8 cellular contexts compared by ENCODE assay signal in genomic region chr9:89000973-89001916, GRCh38. TPM values are rescaled to one million over a fixed set of nuclear protein-coding genes. Genes with fewer than 3 reads are reported as not detected.
DNase-seq lines count a peak whose midpoint lies in the region; FAIRE-seq and TF ChIP-seq lines count a peak whose summit lies in the region.

No MANE protein-coding gene starts in this region.

- DNase-seq in COR-L47 (lab: John Stamatoyannopoulos, UW), result peak; percentile 69
- DNase-seq in HCEC 1CT, result peak; percentile 75
- DNase-seq in NCI-H2081 treated with DMSO at 0.1 percent for 48 hours (lab: John Stamatoyannopoulos, UW), result peak; percentile 29
- DNase-seq in bronchial epithelial cell (ENCODE audit: low read depth), result peak; percentile 54
- peak; percentile 87 for DNase-seq in iris pigment epithelial cell (ENCODE audit: low read depth)
- peak; percentile 68 to 71 for DNase-seq in stimulated activated CD4-positive, alpha-beta T cell treated with anti-CD3 and anti-CD28 coated beads, Interleukin-15, amount 100 ng/mL, for 48 hours (ENCODE audit: low read depth in 2 of 2)
- no peak for DNase-seq in OCI-M2 (lab: John Stamatoyannopoulos, UW; ENCODE audit: unreplicated experiment)

- no peaks in the 10 kb centered on the region for H3K36me3 ChIP-seq in bronchial epithelial cell (ENCODE audit: control insufficient read depth, insufficient read depth, low read length)

- no peak overlapping the region for H3K4me3 ChIP-seq in WI38 (ENCODE audit: low read depth, low read length)
- no peak overlapping the region for H3K4me3 ChIP-seq in bronchial epithelial cell (ENCODE audit: low read depth, low read length)

- no peak for FAIRE-seq in bronchial epithelial cell (lab: Jason Lieb, UNC)

- H3K27me3 ChIP-seq in bronchial epithelial cell (ENCODE audit: control insufficient read depth, insufficient read depth, low read length), result no peaks in the 10 kb centered on the region

- TF ChIP-seq CTCF in WI38 (IDR thresholded peaks at IDR 0.05; ENCODE audit: low read depth, low read length), result peak; percentile 61
- peak; percentile 82 for TF ChIP-seq CTCF in bronchial epithelial cell (IDR thresholded peaks at IDR 0.05; ENCODE audit: insufficient read depth, low read length, severe bottlenecking)

RNA-seq across cellular contexts. Expression of gene S1PR3, which starts 10.0 kb away (rescaled TPM):
- total RNA-seq in bronchial epithelial cell, result 0.26 and 0.79 TPM in 2 replicates
